8 cellular contexts compared by ENCODE assay signal in genomic region chr13:45763419-45763818, GRCh38.
"Had no signal": no experiment of that assay in that cellular context is flagged by ENCODE, and none has a peak within 500 bp of the region (broad histone marks: within the 10 kb centered on the region; RNA-seq: fewer than 3 reads in every experiment).

No MANE protein-coding gene starts in this region.

- H3K9me3 ChIP-seq: HAP-1 had no signal

- H2AFZ ChIP-seq: GM23338 had no signal

- H3K27ac Mint-ChIP-seq: GM23338, HFFc6 had no signal

- DNase-seq: H7, HFFc6, IMR-90 had no signal

- H3K4me3 ChIP-seq: GM23338, HAP-1, K562 had no signal

- ATAC-seq: GM23338, HCT116, K562 had no signal

- H3K27ac ChIP-seq: HL-60 had no signal

- H3K4me3 Mint-ChIP-seq: GM23338, HFFc6 had no signal

- H3K36me3 ChIP-seq: HAP-1 had no signal

- H3K4me2 ChIP-seq: GM23338 had no signal

- FAIRE-seq: K562 had no signal
